ENCODE assay signal across 1 cellular context in the genomic region with DNA sequence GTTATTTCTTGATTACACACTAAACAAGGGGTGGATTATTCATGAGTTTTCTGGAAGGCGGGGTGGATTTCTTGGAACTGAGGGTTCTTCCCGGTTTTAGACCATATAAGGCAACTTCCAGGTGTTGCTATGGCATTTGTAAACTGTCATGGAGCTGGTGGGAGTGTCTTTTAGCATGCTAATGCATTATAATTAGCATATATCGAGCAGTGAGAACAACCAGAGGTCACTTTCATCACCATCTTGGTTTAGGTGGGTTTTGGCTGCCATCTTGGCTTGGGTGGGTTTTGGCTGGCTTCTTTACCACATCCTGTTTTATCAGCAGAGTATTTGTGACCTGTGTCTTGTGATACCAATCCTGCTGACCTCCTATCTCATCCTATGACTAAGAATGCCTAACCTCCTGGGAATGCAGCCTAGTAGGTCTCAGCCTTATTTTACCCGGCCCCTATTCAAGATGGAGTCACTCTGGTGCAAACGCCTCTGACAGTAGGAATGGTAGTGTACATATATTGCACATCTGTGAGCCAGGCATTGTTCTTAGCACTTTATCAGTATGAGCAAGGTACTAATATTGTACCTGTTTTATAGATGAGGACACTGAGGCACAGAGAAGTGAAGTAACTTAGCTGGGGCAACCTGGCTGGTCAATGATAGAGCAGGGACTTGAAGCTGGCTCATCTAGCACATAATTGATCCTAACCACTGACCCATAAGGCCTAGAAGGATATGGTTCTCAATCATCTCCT.
TF ChIP-seq lines count a peak whose summit lies in the region.

No MANE protein-coding gene starts in this region.

TF ChIP-seq in K562, 482 proteins besides CTCF, POLR2A, EP300 and RAD21 (continues in another document):
- TF ChIP-seq ZNF57 (CRISPR knock-in tag; IDR thresholded peaks at IDR 0.05), result peak; percentile 97
- no peak for TF ChIP-seq RB1 (IDR thresholded peaks at IDR 0.05; ENCODE audit: low read depth)
- peak; percentile 96 for TF ChIP-seq ZNF134 (CRISPR knock-in tag; conservative IDR thresholded peaks at IDR 0.05)
- TF ChIP-seq ZNF740 (CRISPR knock-in tag; IDR thresholded peaks at IDR 0.05), result 0 out of 2 replicates have a peak, but pooled peaks have one; percentile 18
- TF ChIP-seq ZNF740 (tag; IDR thresholded peaks at IDR 0.05), result peak in 1 of 2 experiments; percentile 99; a peak in 2 of 4 replicates
- TF ChIP-seq ZNF197 (CRISPR knock-in tag; IDR thresholded peaks at IDR 0.05; ENCODE audit: low read depth), result peak; percentile 100
- TF ChIP-seq GABPB1 (CRISPR knock-in tag; IDR thresholded peaks at IDR 0.05), result peak; percentile 64; the same call in 1 of the 2 replicates
- peak; percentile 96 for TF ChIP-seq ZNF398 (CRISPR knock-in tag; IDR thresholded peaks at IDR 0.05)
- no peak for TF ChIP-seq SNRNP70 (optimal IDR thresholded peaks at IDR 0.05; ENCODE audit: low read depth, low read length)
- TF ChIP-seq NR2C2 (CRISPR knock-in tag; IDR thresholded peaks at IDR 0.05), result no peak
- TF ChIP-seq NR2C2 (tag; IDR thresholded peaks at IDR 0.05), result peak; percentile 93
- TF ChIP-seq, protein P1, sequence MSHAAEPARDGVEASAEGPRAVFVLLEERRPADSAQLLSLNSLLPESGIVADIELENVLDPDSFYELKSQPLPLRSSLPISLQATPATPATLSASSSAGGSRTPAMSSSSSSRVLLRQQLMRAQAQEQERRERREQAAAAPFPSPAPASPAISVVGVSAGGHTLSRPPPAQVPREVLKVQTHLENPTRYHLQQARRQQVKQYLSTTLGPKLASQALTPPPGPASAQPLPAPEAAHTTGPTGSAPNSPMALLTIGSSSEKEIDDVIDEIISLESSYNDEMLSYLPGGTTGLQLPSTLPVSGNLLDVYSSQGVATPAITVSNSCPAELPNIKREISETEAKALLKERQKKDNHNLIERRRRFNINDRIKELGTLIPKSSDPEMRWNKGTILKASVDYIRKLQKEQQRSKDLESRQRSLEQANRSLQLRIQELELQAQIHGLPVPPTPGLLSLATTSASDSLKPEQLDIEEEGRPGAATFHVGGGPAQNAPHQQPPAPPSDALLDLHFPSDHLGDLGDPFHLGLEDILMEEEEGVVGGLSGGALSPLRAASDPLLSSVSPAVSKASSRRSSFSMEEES (CRISPR knock-in tag; IDR thresholded peaks at IDR 0.05), result peak; percentile 89
- peak; percentile 82 for TF ChIP-seq GABPA (tag; conservative IDR thresholded peaks at IDR 0.05; ENCODE audit: low read depth)
- TF ChIP-seq BMI1 (IDR thresholded peaks at IDR 0.05; ENCODE audit: low read length), result peak; percentile 84
- peak; percentile 98 for TF ChIP-seq HEY1 (CRISPR knock-in tag; IDR thresholded peaks at IDR 0.05; ENCODE audit: borderline replicate concordance)
- TF ChIP-seq, protein P2, sequence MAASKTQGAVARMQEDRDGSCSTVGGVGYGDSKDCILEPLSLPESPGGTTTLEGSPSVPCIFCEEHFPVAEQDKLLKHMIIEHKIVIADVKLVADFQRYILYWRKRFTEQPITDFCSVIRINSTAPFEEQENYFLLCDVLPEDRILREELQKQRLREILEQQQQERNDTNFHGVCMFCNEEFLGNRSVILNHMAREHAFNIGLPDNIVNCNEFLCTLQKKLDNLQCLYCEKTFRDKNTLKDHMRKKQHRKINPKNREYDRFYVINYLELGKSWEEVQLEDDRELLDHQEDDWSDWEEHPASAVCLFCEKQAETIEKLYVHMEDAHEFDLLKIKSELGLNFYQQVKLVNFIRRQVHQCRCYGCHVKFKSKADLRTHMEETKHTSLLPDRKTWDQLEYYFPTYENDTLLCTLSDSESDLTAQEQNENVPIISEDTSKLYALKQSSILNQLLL (CRISPR knock-in tag; IDR thresholded peaks at IDR 0.05; ENCODE audit: borderline replicate concordance), result no peak
- peak; percentile 37 for TF ChIP-seq RBM25 (IDR thresholded peaks at IDR 0.05; ENCODE audit: low read depth, low read length, severe bottlenecking)
- TF ChIP-seq ZNF668 (CRISPR knock-in tag; IDR thresholded peaks at IDR 0.05), result peak; percentile 99
- TF ChIP-seq, protein P3, sequence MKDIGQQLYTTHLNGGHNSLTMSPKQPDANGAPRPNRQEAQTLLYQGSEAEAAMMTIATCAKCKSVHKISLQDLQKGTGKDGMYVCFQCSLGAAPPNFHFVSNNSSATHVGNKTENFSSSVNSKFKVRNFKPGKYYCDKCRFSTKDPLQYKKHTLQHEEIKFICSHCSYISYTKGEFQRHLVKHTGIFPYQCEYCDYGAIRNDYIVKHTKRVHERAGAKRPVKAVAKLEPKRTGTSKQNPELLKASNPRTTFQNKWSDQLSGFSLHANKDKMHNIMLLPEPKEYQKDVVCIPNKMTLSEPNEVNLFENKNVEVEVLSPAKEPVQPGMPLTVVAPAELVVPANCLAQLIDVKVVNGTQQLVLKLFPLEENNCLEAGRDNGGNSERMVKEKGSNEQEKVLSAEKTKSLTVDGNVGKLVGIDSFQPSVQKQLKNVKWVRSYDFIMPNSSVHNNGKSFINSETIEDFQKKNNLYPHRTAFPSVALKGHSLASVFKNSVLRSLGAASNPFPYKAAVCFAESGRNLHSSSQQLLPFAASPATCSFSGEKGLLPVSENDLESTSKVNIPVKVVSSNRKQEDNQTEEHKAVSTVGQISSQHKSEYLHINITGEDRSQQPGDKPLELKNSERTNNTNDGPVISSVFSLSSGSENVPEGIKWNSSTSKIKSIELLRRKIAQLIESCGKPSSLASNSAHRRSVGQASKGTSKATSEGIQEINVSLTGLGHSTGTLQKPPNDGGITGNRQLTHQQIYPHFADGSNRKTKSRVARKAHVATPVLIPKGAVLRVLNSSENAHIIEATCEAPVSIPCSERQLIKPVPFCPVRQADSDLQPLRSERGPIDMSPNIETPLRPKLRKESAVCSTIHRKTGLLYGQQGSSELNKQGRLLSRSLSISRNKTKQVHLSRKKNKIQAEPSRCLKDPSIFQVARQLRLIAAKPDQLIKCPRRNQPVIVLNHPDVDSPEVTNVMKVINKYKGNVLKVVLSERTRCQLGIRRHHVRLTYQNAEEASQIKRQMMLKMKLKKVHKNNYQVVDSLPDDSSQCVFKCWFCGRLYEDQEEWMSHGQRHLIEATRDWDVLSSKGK (CRISPR knock-in tag; IDR thresholded peaks at IDR 0.05), result peak; percentile 93
- TF ChIP-seq, protein P4, sequence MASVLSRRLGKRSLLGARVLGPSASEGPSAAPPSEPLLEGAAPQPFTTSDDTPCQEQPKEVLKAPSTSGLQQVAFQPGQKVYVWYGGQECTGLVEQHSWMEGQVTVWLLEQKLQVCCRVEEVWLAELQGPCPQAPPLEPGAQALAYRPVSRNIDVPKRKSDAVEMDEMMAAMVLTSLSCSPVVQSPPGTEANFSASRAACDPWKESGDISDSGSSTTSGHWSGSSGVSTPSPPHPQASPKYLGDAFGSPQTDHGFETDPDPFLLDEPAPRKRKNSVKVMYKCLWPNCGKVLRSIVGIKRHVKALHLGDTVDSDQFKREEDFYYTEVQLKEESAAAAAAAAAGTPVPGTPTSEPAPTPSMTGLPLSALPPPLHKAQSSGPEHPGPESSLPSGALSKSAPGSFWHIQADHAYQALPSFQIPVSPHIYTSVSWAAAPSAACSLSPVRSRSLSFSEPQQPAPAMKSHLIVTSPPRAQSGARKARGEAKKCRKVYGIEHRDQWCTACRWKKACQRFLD (CRISPR knock-in tag; IDR thresholded peaks at IDR 0.05), result peak; percentile 100
- TF ChIP-seq, protein P5, sequence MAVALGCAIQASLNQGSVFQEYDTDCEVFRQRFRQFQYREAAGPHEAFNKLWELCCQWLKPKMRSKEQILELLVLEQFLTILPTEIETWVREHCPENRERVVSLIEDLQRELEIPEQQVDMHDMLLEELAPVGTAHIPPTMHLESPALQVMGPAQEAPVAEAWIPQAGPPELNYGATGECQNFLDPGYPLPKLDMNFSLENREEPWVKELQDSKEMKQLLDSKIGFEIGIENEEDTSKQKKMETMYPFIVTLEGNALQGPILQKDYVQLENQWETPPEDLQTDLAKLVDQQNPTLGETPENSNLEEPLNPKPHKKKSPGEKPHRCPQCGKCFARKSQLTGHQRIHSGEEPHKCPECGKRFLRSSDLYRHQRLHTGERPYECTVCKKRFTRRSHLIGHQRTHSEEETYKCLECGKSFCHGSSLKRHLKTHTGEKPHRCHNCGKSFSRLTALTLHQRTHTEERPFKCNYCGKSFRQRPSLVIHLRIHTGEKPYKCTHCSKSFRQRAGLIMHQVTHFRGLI (CRISPR knock-in tag; IDR thresholded peaks at IDR 0.05), result peak; percentile 99
- TF ChIP-seq HDAC2 (IDR thresholded peaks at IDR 0.05), result peak; percentile 70; the same call in 1 of the 2 replicates
- no peak for TF ChIP-seq ZNF316 (IDR thresholded peaks at IDR 0.05)
- TF ChIP-seq CEBPB (tag; IDR thresholded peaks at IDR 0.05), result peak; percentile 73
- no peak for TF ChIP-seq BRF1 (IDR thresholded peaks at IDR 0.05; ENCODE audit: borderline replicate concordance, extremely low read depth, insufficient read length)
- no peak for TF ChIP-seq POLR2G (IDR thresholded peaks at IDR 0.05; ENCODE audit: low read depth, low read length)
- TF ChIP-seq TGIF2 (CRISPR knock-in tag; IDR thresholded peaks at IDR 0.05), result no peak
- no peak for TF ChIP-seq FIP1L1 (IDR thresholded peaks at IDR 0.05; ENCODE audit: low read depth, low read length, poor library complexity, severe bottlenecking)
- no peak for TF ChIP-seq MBD2 (IDR thresholded peaks at IDR 0.05; ENCODE audit: borderline replicate concordance, low read depth)
- TF ChIP-seq, protein P6, sequence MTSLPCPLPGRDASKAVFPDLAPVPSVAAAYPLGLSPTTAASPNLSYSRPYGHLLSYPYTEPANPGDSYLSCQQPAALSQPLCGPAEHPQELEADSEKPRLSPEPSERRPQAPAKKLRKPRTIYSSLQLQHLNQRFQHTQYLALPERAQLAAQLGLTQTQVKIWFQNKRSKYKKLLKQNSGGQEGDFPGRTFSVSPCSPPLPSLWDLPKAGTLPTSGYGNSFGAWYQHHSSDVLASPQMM (CRISPR knock-in tag; IDR thresholded peaks at IDR 0.05), result peak; percentile 86
- peak; percentile 93; the same call in 1 of the 2 replicates for TF ChIP-seq ZNF77 (CRISPR knock-in tag; IDR thresholded peaks at IDR 0.05)
- no peak for TF ChIP-seq SIX5 (IDR thresholded peaks at IDR 0.05; ENCODE audit: borderline replicate concordance in 1 of 2, insufficient read depth in 1 of 2, low read depth in 1 of 2, low read length in 2 of 2)
- no peak for TF ChIP-seq NCOA4 (IDR thresholded peaks at IDR 0.05; ENCODE audit: partially characterized antibody)
- peak; percentile 100 for TF ChIP-seq SMAD4 (CRISPR knock-in tag; conservative IDR thresholded peaks at IDR 0.05)
- peak; percentile 98 to 100 for TF ChIP-seq SRF (CRISPR knock-in tag; IDR thresholded peaks at IDR 0.05)
- TF ChIP-seq, protein P7, sequence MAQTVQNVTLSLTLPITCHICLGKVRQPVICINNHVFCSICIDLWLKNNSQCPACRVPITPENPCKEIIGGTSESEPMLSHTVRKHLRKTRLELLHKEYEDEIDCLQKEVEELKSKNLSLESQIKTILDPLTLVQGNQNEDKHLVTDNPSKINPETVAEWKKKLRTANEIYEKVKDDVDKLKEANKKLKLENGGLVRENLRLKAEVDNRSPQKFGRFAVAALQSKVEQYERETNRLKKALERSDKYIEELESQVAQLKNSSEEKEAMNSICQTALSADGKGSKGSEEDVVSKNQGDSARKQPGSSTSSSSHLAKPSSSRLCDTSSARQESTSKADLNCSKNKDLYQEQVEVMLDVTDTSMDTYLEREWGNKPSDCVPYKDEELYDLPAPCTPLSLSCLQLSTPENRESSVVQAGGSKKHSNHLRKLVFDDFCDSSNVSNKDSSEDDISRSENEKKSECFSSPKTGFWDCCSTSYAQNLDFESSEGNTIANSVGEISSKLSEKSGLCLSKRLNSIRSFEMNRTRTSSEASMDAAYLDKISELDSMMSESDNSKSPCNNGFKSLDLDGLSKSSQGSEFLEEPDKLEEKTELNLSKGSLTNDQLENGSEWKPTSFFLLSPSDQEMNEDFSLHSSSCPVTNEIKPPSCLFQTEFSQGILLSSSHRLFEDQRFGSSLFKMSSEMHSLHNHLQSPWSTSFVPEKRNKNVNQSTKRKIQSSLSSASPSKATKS (CRISPR knock-in tag; IDR thresholded peaks at IDR 0.05), result peak; percentile 98
- TF ChIP-seq, protein P8, sequence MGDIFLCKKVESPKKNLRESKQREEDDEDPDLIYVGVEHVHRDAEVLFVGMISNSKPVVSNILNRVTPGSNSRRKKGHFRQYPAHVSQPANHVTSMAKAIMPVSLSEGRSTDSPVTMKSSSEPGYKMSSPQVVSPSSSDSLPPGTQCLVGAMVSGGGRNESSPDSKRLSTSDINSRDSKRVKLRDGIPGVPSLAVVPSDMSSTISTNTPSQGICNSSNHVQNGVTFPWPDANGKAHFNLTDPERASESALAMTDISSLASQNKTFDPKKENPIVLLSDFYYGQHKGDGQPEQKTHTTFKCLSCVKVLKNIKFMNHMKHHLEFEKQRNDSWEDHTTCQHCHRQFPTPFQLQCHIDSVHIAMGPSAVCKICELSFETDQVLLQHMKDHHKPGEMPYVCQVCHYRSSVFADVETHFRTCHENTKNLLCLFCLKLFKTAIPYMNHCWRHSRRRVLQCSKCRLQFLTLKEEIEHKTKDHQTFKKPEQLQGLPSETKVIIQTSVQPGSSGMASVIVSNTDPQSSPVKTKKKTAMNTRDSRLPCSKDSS (IDR thresholded peaks at IDR 0.05; ENCODE audit: low read depth, partially characterized antibody), result no peak
- TF ChIP-seq TRIM24 (IDR thresholded peaks at IDR 0.05), result peak in 1 of 2 experiments; percentile 55; a peak in 1 of 4 replicates
- peak; percentile 98 for TF ChIP-seq GTF2A2 (tag; IDR thresholded peaks at IDR 0.05)
- no peak for TF ChIP-seq SP2 (IDR thresholded peaks at IDR 0.05; ENCODE audit: extremely low read depth, low read depth, low read length, poor library complexity, severe bottlenecking)
- TF ChIP-seq ZKSCAN8 (CRISPR knock-in tag; IDR thresholded peaks at IDR 0.05), result peak; percentile 99
- no peak for TF ChIP-seq RBM14 (IDR thresholded peaks at IDR 0.05; ENCODE audit: borderline replicate concordance, insufficient read depth, low read depth, low read length)
